In the genomic region with DNA sequence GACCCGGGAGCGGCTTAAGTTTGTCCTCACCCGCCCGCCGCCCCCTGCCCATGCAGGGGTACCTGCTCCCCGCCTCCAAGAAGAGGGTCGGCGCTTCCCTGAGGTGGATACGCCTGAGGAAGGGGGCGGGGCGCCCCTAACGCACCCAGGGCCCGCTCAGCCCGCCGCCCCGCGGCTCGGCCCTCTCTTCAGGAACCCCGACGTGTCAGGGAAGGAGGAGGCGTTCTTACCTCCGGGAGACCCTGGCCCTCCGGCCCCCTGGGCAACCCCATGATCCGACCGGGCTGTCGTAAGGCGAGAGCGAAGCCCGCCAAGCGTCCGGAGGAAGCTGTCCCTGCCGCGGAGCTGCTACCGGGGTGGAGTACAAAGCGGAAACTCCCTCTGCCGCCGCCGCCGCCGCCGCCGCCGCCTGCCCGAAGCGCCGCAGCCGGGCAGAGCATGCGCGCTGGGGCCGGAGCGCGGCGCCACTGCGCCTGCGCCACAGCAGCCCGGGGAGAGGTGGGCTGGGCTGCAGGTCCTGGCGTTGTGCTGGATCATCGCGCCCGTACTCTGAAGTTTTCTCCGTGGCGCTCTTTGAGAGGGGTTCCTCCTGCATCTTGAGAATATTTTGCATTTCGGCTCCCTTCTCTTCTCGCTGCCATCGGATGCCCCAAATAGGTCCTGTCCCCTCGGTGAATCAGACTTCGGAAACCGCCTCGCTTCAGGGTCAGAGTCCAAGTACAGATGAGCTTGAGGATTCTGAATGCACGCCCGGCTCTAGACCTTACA, we compare ENCODE assay signal across 8 cellular contexts. TPM values are rescaled to one million over a fixed set of nuclear protein-coding genes. Genes with fewer than 3 reads are reported as not detected.
DNase-seq lines count a peak whose midpoint lies in the region; ATAC-seq and TF ChIP-seq lines count a peak whose summit lies in the region.

Gene CCDC93, minus strand, starts transcription at position 347 of the 768 bp plus-strand sequence. Its CDS starts 75 bp downstream, at position 272.

- H3K27me3 Mint-ChIP-seq in activated CD4-positive, alpha-beta T cell treated with anti-CD3 and anti-CD28 coated beads, Interleukin-2, amount 10 ng/mL, durations not matched to agents 24 days and 14 days: no peaks in the 10 kb centered on the region

- peaks cover 7% of the 10 kb centered on the region for H3K36me3 Mint-ChIP-seq in activated CD4-positive, alpha-beta T cell treated with anti-CD3 and anti-CD28 coated beads, Interleukin-2, amount 10 ng/mL, durations not matched to agents 24 days and 14 days (ENCODE audit: low read depth)

- peak within 1 kb of the TSS; percentile 91 for H3K27ac Mint-ChIP-seq in activated CD4-positive, alpha-beta T cell treated with anti-CD3 and anti-CD28 coated beads, Interleukin-2, amount 10 ng/mL, durations not matched to agents 24 days and 14 days

- H3K4me3 ChIP-seq in BE2C (ENCODE audit: low read depth, low read length): peak within 1 kb of the TSS; percentile 76
- peak within 1 kb of the TSS; percentile 93 for H3K4me3 ChIP-seq in coronary artery

- peak within 1 kb of the TSS; percentile 96 for H3K4me3 Mint-ChIP-seq in activated CD4-positive, alpha-beta T cell treated with anti-CD3 and anti-CD28 coated beads, Interleukin-2, amount 10 ng/mL, durations not matched to agents 24 days and 14 days

- no peaks in the 10 kb centered on the region for H3K4me1 ChIP-seq in BE2C

- peak; percentile 89 for ATAC-seq in HG03439 (IDR thresholded peaks at IDR 0.05; ENCODE audit: unreplicated experiment)

- TF ChIP-seq CTCF in BE2C (IDR thresholded peaks at IDR 0.05; ENCODE audit: low read depth, low read length) (no peak), coronary artery (IDR thresholded peaks at IDR 0.05) (no peak)

- intact Hi-C loops in activated CD4-positive, alpha-beta T cell treated with anti-CD3 and anti-CD28 coated beads, Interleukin-2, amount 10 ng/mL, durations not matched to agents 24 days and 14 days (cut with micrococcal nuclease): loop anchor here (1.0 to 5.0 kb wide), 4 partner anchors 11 to 1353 kb away; partner anchors contain the start of genes C2orf76, DBI, DDX18 and INSIG2

- H3K9me3 ChIP-seq in BE2C: no peaks in the 10 kb centered on the region

- H3K9me3 Mint-ChIP-seq in activated CD4-positive, alpha-beta T cell treated with anti-CD3 and anti-CD28 coated beads, Interleukin-2, amount 10 ng/mL, durations not matched to agents 24 days and 14 days: peaks cover 6% of the 10 kb centered on the region

- no peaks in the 10 kb centered on the region for H3K27me3 ChIP-seq in BE2C

- H3K4me1 Mint-ChIP-seq in activated CD4-positive, alpha-beta T cell treated with anti-CD3 and anti-CD28 coated beads, Interleukin-2, amount 10 ng/mL, durations not matched to agents 24 days and 14 days: peaks cover 41% of the 10 kb centered on the region

- H3K27ac ChIP-seq in coronary artery: peak within 1 kb of the TSS; percentile 85 to 88

- DNase-seq in BE2C (peak; percentile 77), GM19238 (ENCODE audit: insufficient read length, low spot score) (peak; percentile 97), NCI-H526 (lab: John Stamatoyannopoulos, UW) (peak; percentile 46 to 89), coronary artery (ENCODE audit: low spot score) (peak; percentile 85), left kidney (ENCODE audit: low read depth, low spot score) (peak; percentile 95)
- DNase-seq in activated CD4-positive, alpha-beta T cell treated with anti-CD3 and anti-CD28 coated beads, Interleukin-2, amount 10 ng/mL, durations not matched to agents 24 days and 14 days: peak; percentile 97
- DNase-seq in stimulated activated CD4-positive, alpha-beta T cell treated with anti-CD3 and anti-CD28 coated beads, Interleukin-1b, Interleukin-23, amount 100 ng/mL, for 48 hours: peak; percentile 83

- no peaks in the 10 kb centered on the region for H3K36me3 ChIP-seq in BE2C

RNA-seq across cellular contexts. Expression of gene CCDC93, which starts in this region (rescaled TPM):
- polyA plus RNA-seq in BE2C (2012; ENCODE audit: insufficient read depth, insufficient read length, low read depth): 4.5 TPM
- 30.3 and 34.4 TPM in 2 replicates for total RNA-seq in activated CD4-positive, alpha-beta T cell treated with anti-CD3 and anti-CD28 coated beads, Interleukin-2, amount 10 ng/mL, durations not matched to agents 24 days and 14 days

Comparison
In these comparisons a context has a peak if more than half of its experiments do, and no peak if none do; other contexts are left out.
1. Peak in every context shown above with its lines: DNase-seq, ATAC-seq, H3K4me3 ChIP-seq and H3K27ac ChIP-seq.